ENCODE assay signal across 10 cellular contexts in genomic region chr4:17812801-17813200, GRCh38. TPM values are rescaled to one million over a fixed set of nuclear protein-coding genes. Genes with fewer than 3 reads are reported as not detected.
DNase-seq lines count a peak whose midpoint lies in the region; ATAC-seq and TF ChIP-seq lines count a peak whose summit lies in the region.
"Had no signal": no experiment of that assay in that cellular context is flagged by ENCODE, and none has a peak within 500 bp of the region (broad histone marks: within the 10 kb centered on the region; RNA-seq: fewer than 3 reads in every experiment).

No MANE protein-coding gene starts in this region.

- H3K27me3 ChIP-seq in A673 (replicated peaks; ENCODE audit: insufficient read depth, low read depth, low read length, poor library complexity) (no peaks in the 10 kb centered on the region), SU-DHL-6 (ENCODE audit: low read length) (no peaks in the 10 kb centered on the region)
- H3K27me3 ChIP-seq: colonic mucosa had no signal

- no TSS peak for BruUV-seq in A673 (replicated peaks; lab: Mats Ljungman, UMichigan)

- H4K20me1 ChIP-seq in SU-DHL-6 (ENCODE audit: low read depth, low read length) = peaks cover 43% of the 10 kb centered on the region

- intact Hi-C loops in A673 (cut with micrococcal nuclease; ENCODE audit: unreplicated experiment) = loop anchor here (5.0 kb wide), 2 partner anchors 210 to 554 kb away; partner anchors contain the start of gene LCORL
- intact Hi-C loops in posterior vena cava (cut with DNase I) = loop anchor here in 1 of 2 donors (10.0 kb wide), 1 partner anchor 212 kb away; the partner anchor contains the start of gene LCORL

- H3K4me2 ChIP-seq in SU-DHL-6 (ENCODE audit: low read depth, low read length, poor library complexity, severe bottlenecking) = peak overlapping the region; percentile 97

- DNase-seq in A673 (ENCODE audit: low spot score) (no peak), fibroblast of peridontal ligament (ENCODE audit: extremely low read depth) (peak; percentile 52), SK-N-DZ (ENCODE audit: low spot score) (no peak), posterior vena cava (ENCODE audit: low spot score) (no peak), HuH-7.5 (ENCODE audit: low spot score) (no peak)
- DNase-seq: colonic mucosa, NCI-H526 treated with DMSO at 0.1 percent for 48 hours had no signal

- peak overlapping the region; percentile 96 for H3K9ac ChIP-seq in SU-DHL-6 (ENCODE audit: low read length)

- H3K79me2 ChIP-seq in SU-DHL-6 (ENCODE audit: insufficient read depth, low read length) = peaks cover 94% of the 10 kb centered on the region

- H3K4me3 ChIP-seq in A673 (ENCODE audit: low read depth, low read length, poor library complexity, severe bottlenecking) (peak overlapping the region; percentile 72), GM12875 (ENCODE audit: low read depth, low read length) (peak overlapping the region; percentile 6), SU-DHL-6 (ENCODE audit: insufficient read depth, low read length, poor library complexity, severe bottlenecking) (peak overlapping the region; percentile 93)
- H3K4me3 ChIP-seq: colonic mucosa had no signal

- H2AFZ ChIP-seq in SU-DHL-6 (ENCODE audit: low read depth, low read length, severe bottlenecking) = no peak overlapping the region

- H3K9me3 ChIP-seq in A673 (ENCODE audit: low read depth, low read length, poor library complexity, severe bottlenecking) = no peaks in the 10 kb centered on the region
- H3K9me3 ChIP-seq in SU-DHL-6 (ENCODE audit: insufficient read depth, low read length) = no peaks in the 10 kb centered on the region
- H3K9me3 ChIP-seq: colonic mucosa had no signal

- H3K27ac ChIP-seq in A673 (ENCODE audit: low read depth, low read length, poor library complexity, severe bottlenecking) = peak overlapping the region; percentile 94
- H3K27ac ChIP-seq in SU-DHL-6 (ENCODE audit: low read depth, low read length) = no peak overlapping the region
- H3K27ac ChIP-seq: colonic mucosa had no signal

- H3K36me3 ChIP-seq in A673 (ENCODE audit: insufficient read depth, low read length, poor library complexity, severe bottlenecking) (peaks cover 55% of the 10 kb centered on the region), SU-DHL-6 (ENCODE audit: low read length) (peaks cover 59% of the 10 kb centered on the region)
- H3K36me3 ChIP-seq: colonic mucosa had no signal

- TF ChIP-seq CTCF in A673 (conservative IDR thresholded peaks at IDR 0.05; ENCODE audit: low read depth, low read length) (no peak), GM12875 (IDR thresholded peaks at IDR 0.05; ENCODE audit: borderline replicate concordance, insufficient read depth, low read depth, low read length) (no peak), SU-DHL-6 (IDR thresholded peaks at IDR 0.05; ENCODE audit: insufficient read depth, low read length, poor library complexity, severe bottlenecking) (no peak)

- H3K4me1 ChIP-seq in A673 (ENCODE audit: insufficient read depth, low read length, poor library complexity, severe bottlenecking) = peaks cover 16% of the 10 kb centered on the region

- no peaks in the 10 kb centered on the region for H3K9me2 ChIP-seq in SU-DHL-6 (replicated peaks; ENCODE audit: insufficient read depth, low read length)

- no peak for ATAC-seq in activated CD4-positive, CD25-positive, alpha-beta regulatory T cell treated with anti-CD3 and anti-CD28 coated beads, Interleukin-2, amount 50 U/mL, for 24 hours

- CTCF ChIA-PET in A673 (lab: Charles Lee) = no interaction called here

- H3F3A ChIP-seq in SU-DHL-6 (ENCODE audit: insufficient read depth) = peaks cover 17% of the 10 kb centered on the region

- POLR2A ChIA-PET in A673 (lab: Charles Lee; ENCODE audit: low non-redundant PET) = no interaction called here

RNA-seq across cellular contexts. Expression of gene NCAPG, which starts 2.0 kb away (rescaled TPM):
- total RNA-seq in A673 (2021) (105 and 122 TPM in 2 replicates), posterior vena cava (under 1 TPM; 0.10 to 0.74 TPM)
- polyA plus RNA-seq in SK-N-DZ (2014; cell fraction: cytosol; rRNA removed) = 72.8 and 73.0 TPM in 2 replicates
- 68.5 and 82.1 TPM in 2 replicates for polyA plus RNA-seq in SK-N-DZ (2014; cell fraction: nucleus; rRNA removed)

RNA-seq across cellular contexts. Expression of gene DCAF16, which starts 2.2 kb away (rescaled TPM):
- 59.5 and 60.2 TPM in 2 replicates for total RNA-seq in A673 (2021)
- polyA plus RNA-seq in SK-N-DZ (2014; cell fraction: cytosol; rRNA removed) = 75.8 and 81.5 TPM in 2 replicates
- polyA plus RNA-seq in SK-N-DZ (2014; cell fraction: nucleus; rRNA removed) = 42.2 and 65.6 TPM in 2 replicates
- 10 to 100 TPM; 25.1 to 25.9 TPM for total RNA-seq in posterior vena cava

RNA-seq across cellular contexts. Expression of gene FAM184B, which starts 31.4 kb away (rescaled TPM):
- 0.15 and 0.26 TPM in 2 replicates for total RNA-seq in A673 (2021)
- 0.03 TPM in 2 replicates for polyA plus RNA-seq in SK-N-DZ (2014; cell fraction: cytosol; rRNA removed)
- 0.09 and 0.28 TPM in 2 replicates for polyA plus RNA-seq in SK-N-DZ (2014; cell fraction: nucleus; rRNA removed)
- total RNA-seq in posterior vena cava = not detected

Comparison
In these comparisons a context has a peak if more than half of its experiments do, and no peak if none do; other contexts are left out.
1. H3K4me3 ChIP-seq: peak in every context shown above with its lines; median percentile 93 in SU-DHL-6; 72 in A673; 6 in GM12875.
2. RNA of gene NCAPG, which starts 2.0 kb away (total RNA-seq): 105 to 122 TPM in A673; 0.10 to 0.74 TPM in posterior vena cava; every median in the first group is over 10 times any median in the second.